In genomic region chr10:76871697-76872295, GRCh38 we compare ENCODE assay signal across 1 cellular context.
TF ChIP-seq lines count a peak whose summit lies in the region.

No MANE protein-coding gene starts in this region.

TF ChIP-seq in GM12878, 131 proteins besides CTCF, POLR2A, EP300 and RAD21 (continued from another document):
- TF ChIP-seq PBX3 (IDR thresholded peaks at IDR 0.05; ENCODE audit: insufficient replicate concordance, low read depth, low read length) (no peak), HDGF (IDR thresholded peaks at IDR 0.05) (no peak), SMAD1 (IDR thresholded peaks at IDR 0.05; ENCODE audit: low read depth, partially characterized antibody) (peak; percentile 20), SKIL (IDR thresholded peaks at IDR 0.05; ENCODE audit: low read depth, poor library complexity, severe bottlenecking) (no peak), PRDM15 (CRISPR knock-in tag; IDR thresholded peaks at IDR 0.05) (no peak), BCL11A (IDR thresholded peaks at IDR 0.05; ENCODE audit: low read depth, low read length) (peak; percentile 77), IKZF1 (conservative IDR thresholded peaks at IDR 0.05) (peak; percentile 76), CHD2 (IDR thresholded peaks at IDR 0.05; ENCODE audit: borderline replicate concordance, low read depth, low read length) (no peak), GATAD2B (conservative IDR thresholded peaks at IDR 0.05; ENCODE audit: low read depth) (0 out of 2 replicates have a peak, but pooled peaks have one; percentile 36), SIN3A (IDR thresholded peaks at IDR 0.05; ENCODE audit: low read depth, low read length) (no peak), IKZF2 (IDR thresholded peaks at IDR 0.05) (peak; percentile 80 to 84), PAX8 (IDR thresholded peaks at IDR 0.05) (no peak), CEBPZ (IDR thresholded peaks at IDR 0.05; ENCODE audit: low read depth, low read length) (no peak), NBN (IDR thresholded peaks at IDR 0.05) (peak; percentile 80), PKNOX1 (IDR thresholded peaks at IDR 0.05) (peak; percentile 80), MEF2A (IDR thresholded peaks at IDR 0.05; ENCODE audit: insufficient read depth, low read depth, low read length) (no peak), RELA (IDR thresholded peaks at IDR 0.05; ENCODE audit: borderline replicate concordance, partially characterized antibody) (peak; percentile 11), FOXM1 (IDR thresholded peaks at IDR 0.05; ENCODE audit: low read depth, low read length) (no peak), MYC (IDR thresholded peaks at IDR 0.05; ENCODE audit: insufficient read depth, insufficient read length, insufficient replicate concordance, low read length, severe bottlenecking) (no peak), ASH2L (IDR thresholded peaks at IDR 0.05; ENCODE audit: borderline replicate concordance, low read depth) (no peak)
